In the genomic region with DNA sequence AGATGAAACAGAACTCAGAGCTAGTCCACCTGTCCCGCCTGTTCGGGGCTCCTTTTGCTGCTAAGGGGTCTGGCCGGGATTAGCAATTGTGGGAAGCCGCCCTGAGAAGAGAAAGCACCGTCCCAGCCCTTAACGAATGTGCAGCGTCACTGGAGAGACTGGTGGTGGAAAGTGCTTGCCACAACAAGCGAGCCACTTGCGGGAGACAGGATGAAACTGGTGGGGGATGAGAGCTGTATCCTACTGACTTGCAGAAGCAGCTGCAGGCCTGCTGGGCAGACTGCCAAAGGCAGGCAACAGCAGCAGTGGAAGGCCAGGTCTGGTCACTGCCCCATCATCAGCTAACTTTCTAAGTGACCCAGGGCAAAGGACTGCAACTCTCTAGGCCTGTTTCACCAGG, we compare ENCODE assay signal across 8 cellular contexts.
DNase-seq lines count a peak whose midpoint lies in the region; ATAC-seq and TF ChIP-seq lines count a peak whose summit lies in the region.

No MANE protein-coding gene starts in this region.

- peak overlapping the region; percentile 88 for H3K27ac Mint-ChIP-seq in activated CD8-positive, alpha-beta T cell treated with anti-CD3 and anti-CD28 coated beads for 36 hours
- H3K27ac Mint-ChIP-seq in effector memory CD8-positive, alpha-beta T cell = peak overlapping the region; percentile 99 to 100

- POLR2A ChIA-PET in activated CD8-positive, alpha-beta T cell treated with anti-CD3 and anti-CD28 coated beads for 36 hours (lab: Charles Lee) = interaction anchor here (0.8 to 5.5 kb wide), 8 partner anchors 10 to 97 kb away, joined by 3 to 29 read pairs (median 3); no protein-coding TSS in a partner anchor

- H3K4me3 Mint-ChIP-seq in activated CD8-positive, alpha-beta T cell treated with anti-CD3 and anti-CD28 coated beads for 36 hours = no peak overlapping the region
- H3K4me3 Mint-ChIP-seq in effector memory CD8-positive, alpha-beta T cell = peak overlapping the region; percentile 75 to 85

- H3K9me3 ChIP-seq in mucosa of rectum (ENCODE audit: control insufficient read depth in 2 of 2, low read length in 2 of 2) (no peaks in the 10 kb centered on the region), subcutaneous abdominal adipose tissue (ENCODE audit: control insufficient read depth in 5 of 5, low read length in 5 of 5) (no peaks in the 10 kb centered on the region)

- peak; percentile 35 for ATAC-seq in activated CD8-positive, alpha-beta T cell treated with anti-CD3 and anti-CD28 coated beads for 36 hours
- ATAC-seq in effector memory CD8-positive, alpha-beta T cell (replicated peaks) = peak; percentile 20
- no peak for ATAC-seq in HG03432 (IDR thresholded peaks at IDR 0.05; ENCODE audit: unreplicated experiment)

- H3K9ac ChIP-seq in mucosa of rectum (ENCODE audit: low read depth in 1 of 2, low read length in 2 of 2) = peak overlapping the region in 1 of 2 donors; percentile 0
- no peak overlapping the region for H3K9ac ChIP-seq in subcutaneous abdominal adipose tissue (ENCODE audit: low read length in 5 of 5)

- H3K27ac ChIP-seq in mucosa of rectum (ENCODE audit: low read depth in 2 of 2, low read length in 2 of 2) (peak overlapping the region; percentile 53 to 78), subcutaneous abdominal adipose tissue (ENCODE audit: low read depth, low read length) (peak overlapping the region; percentile 38)

- H3K27me3 ChIP-seq in mucosa of rectum (ENCODE audit: control insufficient read depth in 2 of 2, insufficient read depth in 2 of 2, low read length in 2 of 2) (no peaks in the 10 kb centered on the region), subcutaneous abdominal adipose tissue (ENCODE audit: control insufficient read depth in 5 of 5, insufficient read depth in 4 of 5, low read length in 5 of 5) (peaks cover 0 to 4% (median 0%) of the 10 kb centered on the region in 5 donors)

- DNase-seq in GF-D8 (lab: John Stamatoyannopoulos, UW) (peak; percentile 84), NCI-H2107 treated with DMSO at 0.1 percent for 48 hours (lab: John Stamatoyannopoulos, UW; ENCODE audit: unreplicated experiment) (peak; percentile 72), germinal center (ENCODE audit: low spot score) (no peak)
- DNase-seq in activated CD8-positive, alpha-beta T cell treated with anti-CD3 and anti-CD28 coated beads for 36 hours = peak; percentile 75
- peak in 2 of 3 experiments; percentile 53 to 55 for DNase-seq in effector memory CD8-positive, alpha-beta T cell

- no peaks in the 10 kb centered on the region for H3K9me3 Mint-ChIP-seq in activated CD8-positive, alpha-beta T cell treated with anti-CD3 and anti-CD28 coated beads for 36 hours
- H3K9me3 Mint-ChIP-seq in effector memory CD8-positive, alpha-beta T cell = no peaks in the 10 kb centered on the region

- TF ChIP-seq CTCF in activated CD8-positive, alpha-beta T cell treated with anti-CD3 and anti-CD28 coated beads for 36 hours (IDR thresholded peaks at IDR 0.05) = no peak

- peaks cover 82% of the 10 kb centered on the region for H3K4me1 Mint-ChIP-seq in activated CD8-positive, alpha-beta T cell treated with anti-CD3 and anti-CD28 coated beads for 36 hours (ENCODE audit: low read depth)
- H3K4me1 Mint-ChIP-seq in effector memory CD8-positive, alpha-beta T cell (ENCODE audit: low read depth in 2 of 2) = peaks cover 84 to 85% of the 10 kb centered on the region in 2 donors

- H3K4me1 ChIP-seq in mucosa of rectum (ENCODE audit: control insufficient read depth in 2 of 2, insufficient read depth in 2 of 2, low read length in 2 of 2) (peaks cover 31 to 52% of the 10 kb centered on the region in 2 donors), subcutaneous abdominal adipose tissue (ENCODE audit: control insufficient read depth in 5 of 5, insufficient read depth in 5 of 5, low read length in 5 of 5) (peaks cover 37 to 90% (median 65%) of the 10 kb centered on the region in 5 donors)

- H3K4me3 ChIP-seq in mucosa of rectum (ENCODE audit: low read length in 2 of 2) = peak overlapping the region in 1 of 2 donors; percentile 28
- no peak overlapping the region for H3K4me3 ChIP-seq in subcutaneous abdominal adipose tissue (ENCODE audit: low read depth in 1 of 5, low read length in 5 of 5)

- H3K36me3 ChIP-seq in mucosa of rectum (ENCODE audit: control insufficient read depth in 2 of 2, insufficient read depth in 2 of 2, low read length in 2 of 2) (peaks cover 4 to 5% of the 10 kb centered on the region in 2 donors), subcutaneous abdominal adipose tissue (ENCODE audit: control insufficient read depth in 5 of 5, insufficient read depth in 5 of 5, low read length in 5 of 5) (peaks cover 0 to 10% (median 0%) of the 10 kb centered on the region in 5 donors)

- H3K27me3 Mint-ChIP-seq in activated CD8-positive, alpha-beta T cell treated with anti-CD3 and anti-CD28 coated beads for 36 hours = no peaks in the 10 kb centered on the region
- no peaks in the 10 kb centered on the region for H3K27me3 Mint-ChIP-seq in effector memory CD8-positive, alpha-beta T cell

- peaks cover 6% of the 10 kb centered on the region for H3K36me3 Mint-ChIP-seq in activated CD8-positive, alpha-beta T cell treated with anti-CD3 and anti-CD28 coated beads for 36 hours (ENCODE audit: low read depth)
- peaks cover 63% of the 10 kb centered on the region for H3K36me3 Mint-ChIP-seq in effector memory CD8-positive, alpha-beta T cell (ENCODE audit: insufficient read depth)

- CTCF ChIA-PET in activated CD8-positive, alpha-beta T cell treated with anti-CD3 and anti-CD28 coated beads for 36 hours (lab: Charles Lee) = interaction anchor here (0.7 to 5.2 kb wide), 15 partner anchors 10 to 97 kb away, joined by 3 to 52 read pairs (median 6); no protein-coding TSS in a partner anchor

- intact Hi-C loops in activated CD8-positive, alpha-beta T cell treated with anti-CD3 and anti-CD28 coated beads for 36 hours (cut with micrococcal nuclease) = loop anchor here (5.0 to 10.0 kb wide), 2 partner anchors 76 to 94 kb away; partner anchors contain the start of gene FAM53B
